Comparison of ENCODE assay signal across 7 cellular contexts in the genomic region with DNA sequence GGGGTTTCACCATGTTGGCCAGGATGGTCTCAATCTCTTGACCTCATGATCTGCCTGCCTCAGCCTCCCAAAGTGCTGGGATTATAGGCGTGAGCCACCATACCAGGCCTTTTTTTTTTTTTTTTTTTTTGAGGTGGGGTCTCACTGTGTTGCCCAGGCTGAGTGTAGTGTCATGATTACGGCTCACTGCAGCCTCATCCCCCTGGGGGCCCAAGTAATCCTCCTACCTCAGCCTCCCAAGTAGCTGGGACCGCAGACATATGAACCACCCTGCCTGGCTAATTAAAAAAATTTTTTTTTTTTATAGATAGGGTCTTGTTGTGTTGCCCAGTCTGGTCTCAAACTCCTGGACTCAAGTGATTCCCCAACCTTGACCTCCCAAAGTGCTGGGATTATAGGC. TPM values are rescaled to one million over a fixed set of nuclear protein-coding genes. Genes with fewer than 3 reads are reported as not detected.
DNase-seq lines count a peak whose midpoint lies in the region; ATAC-seq, FAIRE-seq and TF ChIP-seq lines count a peak whose summit lies in the region.
"Not testable (repeated sequence)": the region's sequence is repeated elsewhere in the genome, so short reads cannot be mapped to it uniquely, and the experiment has no call there.
"Had no signal": no experiment of that assay in that cellular context is flagged by ENCODE, and none has a peak within 500 bp of the region (broad histone marks: within the 10 kb centered on the region; RNA-seq: fewer than 3 reads in every experiment).

No MANE protein-coding gene starts in this region.

- TF ChIP-seq POLR2A in K562 (conservative IDR thresholded peaks at IDR 0.05); HepG2 (IDR thresholded peaks at IDR 0.05; ENCODE audit: insufficient read depth in 1 of 2, low read depth in 2 of 2, low read length in 2 of 2): not testable (repeated sequence)

- in situ Hi-C loops in K562 (cut with MboI); HepG2 (cut with HindIII; ENCODE audit: extremely low pct_ligation_motif_present, low pct_unique_long_range_greater_than_20kb): not testable (repeated sequence)

- H3K9me1 ChIP-seq in K562 (ENCODE audit: control insufficient read depth, insufficient read depth, low read length), result not testable (repeated sequence)

- not testable (repeated sequence) for H3K36me3 ChIP-seq in HEK293 (ENCODE audit: control insufficient read depth in 2 of 2, insufficient read depth in 1 of 2, low read length in 2 of 2); HepG2 (replicated peaks in 1 of 2; ENCODE audit: control insufficient read depth in 1 of 2, insufficient read depth in 2 of 2, low read length in 2 of 2)
- H3K36me3 ChIP-seq in K562 (ENCODE audit: control insufficient read depth, insufficient read depth, low read length), result peaks cover 27% of the 10 kb centered on the region; the same call in 2 of the 3 replicates

- intact Hi-C loops in K562 (cut with micrococcal nuclease); HepG2 (cut with micrococcal nuclease; ENCODE audit: unreplicated experiment): not testable (repeated sequence)

- not testable (repeated sequence) for H2AFZ ChIP-seq in K562 (ENCODE audit: low read depth, low read length); HepG2 (ENCODE audit: low read length)

- WGBS in K562 (ENCODE audit: insufficient coverage, low coverage, missing lambda C conversion rate), result 100% methylated on average over 2 of the region's 3 CpGs
- WGBS in HepG2 (ENCODE audit: low lambda C conversion rate), result 100% methylated on average over 3 of the region's 3 CpGs

- H3K27me3 Mint-ChIP-seq in WTC11 (ENCODE audit: low read depth); effector memory CD8-positive, alpha-beta T cell: not testable (repeated sequence)

- H3K4me3 ChIP-seq in HEK293 (ENCODE audit: low read depth, low read length); K562; HepG2 (replicated peaks in 1 of 3; ENCODE audit: insufficient read depth in 1 of 3, low read depth in 2 of 3, low read length in 3 of 3): not testable (repeated sequence)

- DNase-seq in WTC11 (ENCODE audit: low spot score); K562 (ENCODE audit: extremely low read depth in 1 of 4, low spot score in 3 of 4); effector memory CD8-positive, alpha-beta T cell; HepG2 (ENCODE audit: low spot score): not testable (repeated sequence)

- H3K4me1 Mint-ChIP-seq in WTC11, result not testable (repeated sequence)
- H3K4me1 Mint-ChIP-seq in effector memory CD8-positive, alpha-beta T cell (ENCODE audit: low read depth in 2 of 2), result peaks cover 23 to 65% of the 10 kb centered on the region in 2 donors

- not testable (repeated sequence) for ATAC-seq in WTC11; K562; effector memory CD8-positive, alpha-beta T cell (replicated peaks); HepG2

- TF ChIP-seq RAD21 in K562 (CRISPR knock-in tag; conservative IDR thresholded peaks at IDR 0.05 in 1 of 2, IDR thresholded peaks at IDR 0.05 in 1 of 2); HepG2 (CRISPR knock-in tag; IDR thresholded peaks at IDR 0.05): not testable (repeated sequence)

- H3K4me1 ChIP-seq in HEK293 (ENCODE audit: control insufficient read depth, insufficient read depth, low read length); K562 (replicated peaks in 1 of 2; ENCODE audit: control insufficient read depth in 2 of 2, insufficient read depth in 2 of 2, low read length in 2 of 2); HepG2 (ENCODE audit: insufficient read depth, low read length): not testable (repeated sequence)

- BruUV-seq in K562 (replicated peaks; lab: Mats Ljungman, UMichigan); HepG2 (replicated peaks; lab: Mats Ljungman, UMichigan): not testable (repeated sequence)

- H3K79me2 ChIP-seq in K562 (ENCODE audit: control insufficient read depth, insufficient read depth, low read length) (peaks cover 86% of the 10 kb centered on the region), HepG2 (ENCODE audit: insufficient read depth, low read length) (peaks cover 61% of the 10 kb centered on the region)

- H3K9me3 Mint-ChIP-seq in WTC11; effector memory CD8-positive, alpha-beta T cell: not testable (repeated sequence)

- POLR2A ChIA-PET in HEK293 (lab: Yijun Ruan, JAX); WTC11 (lab: Charles Lee): not testable (repeated sequence)
- POLR2A ChIA-PET in K562 (lab: Yijun Ruan, JAX) (interaction anchor here (0.7 to 1.0 kb wide), 3 partner anchors 28 to 652 kb away, joined by 3 to 4 read pairs (median 3); no protein-coding TSS in a partner anchor), HepG2 (lab: Yijun Ruan, JAX) (interaction anchor here (1.0 kb wide), 1 partner anchor 81 kb away, joined by 3 read pairs; no protein-coding TSS in a partner anchor)

- not testable (repeated sequence) for H3K9me3 ChIP-seq in HEK293 (ENCODE audit: control insufficient read depth, insufficient read depth, low read depth, low read length); K562 (replicated peaks; ENCODE audit: control insufficient read depth, insufficient read depth, low read depth, low read length); HepG2 (ENCODE audit: low read length)

- not testable (repeated sequence) for H3K27ac Mint-ChIP-seq in WTC11
- H3K27ac Mint-ChIP-seq in effector memory CD8-positive, alpha-beta T cell, result peak overlapping the region; percentile 38 to 44

- H3K27ac ChIP-seq in HEK293 (ENCODE audit: extremely low read depth, low read depth, low read length); K562 (ENCODE audit: extremely low read depth, low read depth, low read length); HepG2 (ENCODE audit: extremely low read length, insufficient read depth, low read length): not testable (repeated sequence)

- not testable (repeated sequence) for H3K9ac ChIP-seq in K562 (ENCODE audit: insufficient read depth in 1 of 2, low read depth in 2 of 2, low read length in 2 of 2); HepG2 (ENCODE audit: insufficient read depth, low read depth, low read length)

- not testable (repeated sequence) for FAIRE-seq in K562 (lab: Jason Lieb, UNC); HepG2 (lab: Jason Lieb, UNC)

- not testable (repeated sequence) for H3K4me2 ChIP-seq in K562 (ENCODE audit: insufficient read depth, low read length); HepG2 (ENCODE audit: low read depth, low read length)

- TF ChIP-seq CTCF in HEK293 (tag by site-specific recombination; IDR thresholded peaks at IDR 0.05); WTC11 (IDR thresholded peaks at IDR 0.05); K562 (IDR thresholded peaks at IDR 0.05 in 2 of 3, conservative IDR thresholded peaks at IDR 0.05 in 1 of 3; ENCODE audit: insufficient read depth in 2 of 3, low read depth in 1 of 3, low read length in 3 of 3); HepG2 (CRISPR knock-in tag; IDR thresholded peaks at IDR 0.05): not testable (repeated sequence)

- H3K4me3 Mint-ChIP-seq in WTC11; effector memory CD8-positive, alpha-beta T cell: not testable (repeated sequence)

- CTCF ChIA-PET in HEK293 (lab: Yijun Ruan, JAX), result interaction anchor here (0.7 kb wide), 1 partner anchor 23 kb away, joined by 4 read pairs; no protein-coding TSS in a partner anchor
- CTCF ChIA-PET in WTC11 (lab: Charles Lee); K562 (lab: Yijun Ruan, JAX; ENCODE audit: low intra/inter-chr PET ratio); HepG2 (lab: Yijun Ruan, JAX; ENCODE audit: low intra/inter-chr PET ratio, low total read pairs): not testable (repeated sequence)

- H4K20me1 ChIP-seq in K562 (replicated peaks; ENCODE audit: control insufficient read depth, insufficient read depth, low read length); HepG2 (ENCODE audit: insufficient read depth, low read length): not testable (repeated sequence)

- not testable (repeated sequence) for H3K27me3 ChIP-seq in K562 (ENCODE audit: control insufficient read depth in 2 of 2, insufficient read depth in 2 of 2, low read length in 2 of 2); HepG2 (ENCODE audit: control insufficient read depth in 1 of 2, insufficient read depth in 2 of 2, low read length in 2 of 2)

- not testable (repeated sequence) for H3K36me3 Mint-ChIP-seq in WTC11
- peaks cover 18% of the 10 kb centered on the region for H3K36me3 Mint-ChIP-seq in effector memory CD8-positive, alpha-beta T cell (ENCODE audit: insufficient read depth)

- not testable (repeated sequence) for TF ChIP-seq EP300 in K562 (IDR thresholded peaks at IDR 0.05; ENCODE audit: low read length); HepG2 (IDR thresholded peaks at IDR 0.05; ENCODE audit: low read depth in 2 of 2, low read length in 2 of 2); HepG2 (CRISPR knock-in tag; IDR thresholded peaks at IDR 0.05; ENCODE audit: borderline replicate concordance)

RNA-seq across cellular contexts. Expression of a gene that starts 18.1 kb away (rescaled TPM):
- total RNA-seq in WTC11 (2021) (34.2 to 39.4 TPM (median 37.4 TPM) in 3 replicates), K562 (2014; rRNA removed) (41.7 and 47.1 TPM in 2 replicates), K562 (2014; rRNA removed; fragmentation: Illumina TruSeq; extraction: Trizol) (61.6 and 78.9 TPM in 2 replicates), K562 (2015; rRNA removed; fragmentation: Illumina TruSeq; extraction: Trizol) (52.7 and 58.7 TPM in 2 replicates), K562 (2021) (80.9 and 83.1 TPM in 2 replicates), HepG2 (2016; rRNA removed; fragmentation: Illumina TruSeq; extraction: Trizol) (32.6 and 56.7 TPM in 2 replicates)
- total RNA-seq in K562 (2011; cell fraction: chromatin; rRNA removed; ENCODE audit: low replicate concordance), result 5.9 and 44.1 TPM in 2 replicates
- total RNA-seq in K562 (2011; cell fraction: nucleolus; rRNA removed), result 3.3 and 5.4 TPM in 2 replicates
- total RNA-seq in K562 (2011; cell fraction: nucleoplasm; rRNA removed), result 12.9 and 27.5 TPM in 2 replicates
- polyA plus RNA-seq in K562 (2011; rRNA removed) (36.9 and 64.0 TPM in 2 replicates), K562 (2014; fragmentation: Illumina TruSeq; extraction: Trizol) (81.9 and 85.9 TPM in 2 replicates), K562 (2014; fragmentation: Nextera tagmentation; extraction: Ambion mirVana) (100 to 1,000 TPM; 117 to 137 TPM), K562 (2014; rRNA removed) (63.2 and 69.3 TPM in 2 replicates), HepG2 (2011; rRNA removed) (10.3 and 12.9 TPM in 2 replicates)
- 4.7 and 13.5 TPM in 2 replicates for polyA plus RNA-seq in K562 (2011; cell fraction: cytosol; rRNA removed)
- polyA plus RNA-seq in K562 (2011; cell fraction: nucleus; rRNA removed), result 4.1 and 7.3 TPM in 2 replicates
- 70.0 and 81.1 TPM in 2 replicates for polyA plus RNA-seq in K562 (2012)
- polyA minus RNA-seq in K562 (2011; rRNA and poly(A)+ RNA removed), result 40.8 and 41.4 TPM in 2 replicates
- 18.8 and 21.5 TPM in 2 replicates for polyA minus RNA-seq in K562 (2011; cell fraction: cytosol; rRNA and poly(A)+ RNA removed)
- polyA minus RNA-seq in K562 (2011; cell fraction: nucleus; rRNA and poly(A)+ RNA removed), result 2.8 and 6.4 TPM in 2 replicates
- total RNA-seq in HepG2 (2016; cell fraction: cytosol; rRNA removed; fragmentation: Illumina TruSeq; extraction: Trizol; ENCODE audit: low read depth), result 7.0 and 10.6 TPM in 2 replicates
- total RNA-seq in HepG2 (2016; cell fraction: insoluble cytoplasmic fraction; rRNA removed; fragmentation: Illumina TruSeq; extraction: Trizol), result 32.1 and 59.4 TPM in 2 replicates
- total RNA-seq in HepG2 (2016; cell fraction: membrane; rRNA removed; fragmentation: Illumina TruSeq; extraction: Trizol), result 16.9 and 19.8 TPM in 2 replicates
- 20.7 TPM in 2 replicates for total RNA-seq in HepG2 (2016; cell fraction: nucleus; rRNA removed; fragmentation: Illumina TruSeq; extraction: Trizol)
- 4.2 and 7.4 TPM in 2 replicates for polyA plus RNA-seq in HepG2 (2011; cell fraction: cytosol; rRNA removed)
- 1.7 and 3.0 TPM in 2 replicates for polyA plus RNA-seq in HepG2 (2011; cell fraction: nucleus; rRNA removed)
- 22.7 and 30.3 TPM in 2 replicates for polyA plus RNA-seq in HepG2 (2012)
- polyA plus RNA-seq in HepG2 (2016; cell fraction: cytosol; fragmentation: Illumina TruSeq; extraction: Trizol; ENCODE audit: low read depth), result 5.3 and 6.4 TPM in 2 replicates
- 95.5 and 103 TPM in 2 replicates for polyA plus RNA-seq in HepG2 (2016; cell fraction: insoluble cytoplasmic fraction; fragmentation: Illumina TruSeq; extraction: Trizol; ENCODE audit: low read depth)
- polyA plus RNA-seq in HepG2 (2016; cell fraction: membrane; fragmentation: Illumina TruSeq; extraction: Trizol; ENCODE audit: low read depth), result 14.3 and 15.6 TPM in 2 replicates
- polyA plus RNA-seq in HepG2 (2016; cell fraction: nucleus; fragmentation: Illumina TruSeq; extraction: Trizol; ENCODE audit: insufficient read depth, low read depth), result 36.5 and 37.9 TPM in 2 replicates
- polyA minus RNA-seq in HepG2 (2011; rRNA and poly(A)+ RNA removed; ENCODE audit: low replicate concordance), result 1.3 and 3.5 TPM in 2 replicates
- polyA minus RNA-seq in HepG2 (2011; cell fraction: cytosol; rRNA and poly(A)+ RNA removed), result 10.0 and 10.2 TPM in 2 replicates
- polyA minus RNA-seq in HepG2 (2011; cell fraction: nucleus; rRNA and poly(A)+ RNA removed), result 5.5 and 9.2 TPM in 2 replicates

RNA-seq across cellular contexts. Expression of a gene that starts 38.0 kb away (rescaled TPM):
- total RNA-seq in WTC11 (2021) (41.2 to 43.7 TPM (median 43.0 TPM) in 3 replicates), K562 (2014; rRNA removed) (69.9 and 81.4 TPM in 2 replicates), K562 (2014; rRNA removed; fragmentation: Illumina TruSeq; extraction: Trizol) (97.2 and 109 TPM in 2 replicates), K562 (2015; rRNA removed; fragmentation: Illumina TruSeq; extraction: Trizol) (84.7 and 85.0 TPM in 2 replicates), K562 (2021) (92.6 and 103 TPM in 2 replicates), HepG2 (2016; rRNA removed; fragmentation: Illumina TruSeq; extraction: Trizol) (45.7 and 57.0 TPM in 2 replicates)
- total RNA-seq in K562 (2011; cell fraction: chromatin; rRNA removed; ENCODE audit: low replicate concordance), result 72.0 and 118 TPM in 2 replicates
- total RNA-seq in K562 (2011; cell fraction: nucleolus; rRNA removed), result 52.4 and 53.4 TPM in 2 replicates
- total RNA-seq in K562 (2011; cell fraction: nucleoplasm; rRNA removed), result 71.7 and 77.1 TPM in 2 replicates
- polyA plus RNA-seq in K562 (2011; rRNA removed) (83.3 and 94.8 TPM in 2 replicates), K562 (2014; fragmentation: Illumina TruSeq; extraction: Trizol) (116 and 156 TPM in 2 replicates), K562 (2014; fragmentation: Nextera tagmentation; extraction: Ambion mirVana) (10 to 100 TPM; 45.2 to 66.1 TPM), K562 (2014; rRNA removed) (93.3 and 106 TPM in 2 replicates), HepG2 (2011; rRNA removed) (21.7 and 28.8 TPM in 2 replicates)
- 51.6 and 77.5 TPM in 2 replicates for polyA plus RNA-seq in K562 (2011; cell fraction: cytosol; rRNA removed)
- polyA plus RNA-seq in K562 (2011; cell fraction: nucleus; rRNA removed), result 58.7 and 70.3 TPM in 2 replicates
- polyA plus RNA-seq in K562 (2012), result 57.6 and 58.4 TPM in 2 replicates
- 241 and 312 TPM in 2 replicates for polyA minus RNA-seq in K562 (2011; rRNA and poly(A)+ RNA removed)
- polyA minus RNA-seq in K562 (2011; cell fraction: cytosol; rRNA and poly(A)+ RNA removed), result 89.6 and 115 TPM in 2 replicates
- polyA minus RNA-seq in K562 (2011; cell fraction: nucleus; rRNA and poly(A)+ RNA removed), result 27.6 and 48.0 TPM in 2 replicates
- 16.3 and 16.4 TPM in 2 replicates for total RNA-seq in HepG2 (2016; cell fraction: cytosol; rRNA removed; fragmentation: Illumina TruSeq; extraction: Trizol; ENCODE audit: low read depth)
- total RNA-seq in HepG2 (2016; cell fraction: insoluble cytoplasmic fraction; rRNA removed; fragmentation: Illumina TruSeq; extraction: Trizol), result 48.3 and 53.5 TPM in 2 replicates
- total RNA-seq in HepG2 (2016; cell fraction: membrane; rRNA removed; fragmentation: Illumina TruSeq; extraction: Trizol), result 23.2 and 25.0 TPM in 2 replicates
- total RNA-seq in HepG2 (2016; cell fraction: nucleus; rRNA removed; fragmentation: Illumina TruSeq; extraction: Trizol), result 31.1 and 39.6 TPM in 2 replicates
- polyA plus RNA-seq in HepG2 (2011; cell fraction: cytosol; rRNA removed), result 15.2 and 21.5 TPM in 2 replicates
- 29.2 and 34.2 TPM in 2 replicates for polyA plus RNA-seq in HepG2 (2011; cell fraction: nucleus; rRNA removed)
- 19.4 and 21.4 TPM in 2 replicates for polyA plus RNA-seq in HepG2 (2012)
- 7.7 and 8.3 TPM in 2 replicates for polyA plus RNA-seq in HepG2 (2016; cell fraction: cytosol; fragmentation: Illumina TruSeq; extraction: Trizol; ENCODE audit: low read depth)
- 49.1 and 52.2 TPM in 2 replicates for polyA plus RNA-seq in HepG2 (2016; cell fraction: insoluble cytoplasmic fraction; fragmentation: Illumina TruSeq; extraction: Trizol; ENCODE audit: low read depth)
- 16.3 and 17.1 TPM in 2 replicates for polyA plus RNA-seq in HepG2 (2016; cell fraction: membrane; fragmentation: Illumina TruSeq; extraction: Trizol; ENCODE audit: low read depth)
- 57.9 and 62.9 TPM in 2 replicates for polyA plus RNA-seq in HepG2 (2016; cell fraction: nucleus; fragmentation: Illumina TruSeq; extraction: Trizol; ENCODE audit: insufficient read depth, low read depth)
- polyA minus RNA-seq in HepG2 (2011; rRNA and poly(A)+ RNA removed; ENCODE audit: low replicate concordance), result 17.5 and 39.2 TPM in 2 replicates
- 30.0 and 39.7 TPM in 2 replicates for polyA minus RNA-seq in HepG2 (2011; cell fraction: cytosol; rRNA and poly(A)+ RNA removed)
- polyA minus RNA-seq in HepG2 (2011; cell fraction: nucleus; rRNA and poly(A)+ RNA removed), result 34.5 and 55.4 TPM in 2 replicates

RNA-seq across cellular contexts. Expression of a gene that starts 54.2 kb away (rescaled TPM):
- total RNA-seq in WTC11 (2021) (1.2 to 1.4 TPM (median 1.3 TPM) in 3 replicates), K562 (2014; rRNA removed) (147 and 180 TPM in 2 replicates), K562 (2014; rRNA removed; fragmentation: Illumina TruSeq; extraction: Trizol) (256 and 289 TPM in 2 replicates), K562 (2015; rRNA removed; fragmentation: Illumina TruSeq; extraction: Trizol) (149 and 165 TPM in 2 replicates), K562 (2021) (173 and 193 TPM in 2 replicates), HepG2 (2016; rRNA removed; fragmentation: Illumina TruSeq; extraction: Trizol) (0.09 TPM in 1 of 2 replicates, not detected in the other)
- total RNA-seq in K562 (2011; cell fraction: chromatin; rRNA removed; ENCODE audit: low replicate concordance), result 88.1 and 137 TPM in 2 replicates
- total RNA-seq in K562 (2011; cell fraction: nucleolus; rRNA removed), result 154 and 205 TPM in 2 replicates
- total RNA-seq in K562 (2011; cell fraction: nucleoplasm; rRNA removed), result 184 and 200 TPM in 2 replicates
- polyA plus RNA-seq in K562 (2011; rRNA removed) (124 and 136 TPM in 2 replicates), K562 (2014; fragmentation: Illumina TruSeq; extraction: Trizol) (259 and 284 TPM in 2 replicates), K562 (2014; fragmentation: Nextera tagmentation; extraction: Ambion mirVana) (100 to 1,000 TPM; 275 to 304 TPM), K562 (2014; rRNA removed) (169 and 189 TPM in 2 replicates), HepG2 (2011; rRNA removed) (not detected in 2 replicates)
- 61.8 and 105 TPM in 2 replicates for polyA plus RNA-seq in K562 (2011; cell fraction: cytosol; rRNA removed)
- polyA plus RNA-seq in K562 (2011; cell fraction: nucleus; rRNA removed), result 20.2 and 32.5 TPM in 2 replicates
- polyA plus RNA-seq in K562 (2012), result 208 and 216 TPM in 2 replicates
- polyA minus RNA-seq in K562 (2011; rRNA and poly(A)+ RNA removed), result 80.5 and 89.5 TPM in 2 replicates
- polyA minus RNA-seq in K562 (2011; cell fraction: cytosol; rRNA and poly(A)+ RNA removed), result 42.2 and 44.1 TPM in 2 replicates
- 5.8 and 12.2 TPM in 2 replicates for polyA minus RNA-seq in K562 (2011; cell fraction: nucleus; rRNA and poly(A)+ RNA removed)
- total RNA-seq in HepG2 (2016; cell fraction: cytosol; rRNA removed; fragmentation: Illumina TruSeq; extraction: Trizol; ENCODE audit: low read depth), result not detected in 2 replicates
- total RNA-seq in HepG2 (2016; cell fraction: insoluble cytoplasmic fraction; rRNA removed; fragmentation: Illumina TruSeq; extraction: Trizol), result not detected in 2 replicates
- not detected in 2 replicates for total RNA-seq in HepG2 (2016; cell fraction: membrane; rRNA removed; fragmentation: Illumina TruSeq; extraction: Trizol)
- total RNA-seq in HepG2 (2016; cell fraction: nucleus; rRNA removed; fragmentation: Illumina TruSeq; extraction: Trizol), result not detected in 2 replicates
- polyA plus RNA-seq in HepG2 (2011; cell fraction: cytosol; rRNA removed), result 0.12 and 0.15 TPM in 2 replicates
- polyA plus RNA-seq in HepG2 (2011; cell fraction: nucleus; rRNA removed), result 0.14 TPM in 1 of 2 replicates, not detected in the other
- polyA plus RNA-seq in HepG2 (2012), result 0.21 TPM in 1 of 2 replicates, not detected in the other
- polyA plus RNA-seq in HepG2 (2016; cell fraction: cytosol; fragmentation: Illumina TruSeq; extraction: Trizol; ENCODE audit: low read depth), result not detected in 2 replicates
- polyA plus RNA-seq in HepG2 (2016; cell fraction: insoluble cytoplasmic fraction; fragmentation: Illumina TruSeq; extraction: Trizol; ENCODE audit: low read depth), result not detected in 2 replicates
- not detected in 2 replicates for polyA plus RNA-seq in HepG2 (2016; cell fraction: membrane; fragmentation: Illumina TruSeq; extraction: Trizol; ENCODE audit: low read depth)
- not detected in 2 replicates for polyA plus RNA-seq in HepG2 (2016; cell fraction: nucleus; fragmentation: Illumina TruSeq; extraction: Trizol; ENCODE audit: insufficient read depth, low read depth)
- 0.16 and 2.3 TPM in 2 replicates for polyA minus RNA-seq in HepG2 (2011; rRNA and poly(A)+ RNA removed; ENCODE audit: low replicate concordance)
- not detected in 2 replicates for polyA minus RNA-seq in HepG2 (2011; cell fraction: cytosol; rRNA and poly(A)+ RNA removed)
- not detected in 2 replicates for polyA minus RNA-seq in HepG2 (2011; cell fraction: nucleus; rRNA and poly(A)+ RNA removed)
- total RNA-seq: Caco-2, Calu3 had no signal

Comparison
In these comparisons a context has a peak if more than half of its experiments do, and no peak if none do; other contexts are left out.
1. RNA of a gene that starts 54.2 kb away (total RNA-seq): 88.1 to 289 TPM in K562; 1.2 to 1.4 TPM in WTC11 and 0.09 TPM in HepG2; every median in the first group is over 10 times any median in the second.